ENCODE assay signal across 8 cellular contexts in the genomic region with DNA sequence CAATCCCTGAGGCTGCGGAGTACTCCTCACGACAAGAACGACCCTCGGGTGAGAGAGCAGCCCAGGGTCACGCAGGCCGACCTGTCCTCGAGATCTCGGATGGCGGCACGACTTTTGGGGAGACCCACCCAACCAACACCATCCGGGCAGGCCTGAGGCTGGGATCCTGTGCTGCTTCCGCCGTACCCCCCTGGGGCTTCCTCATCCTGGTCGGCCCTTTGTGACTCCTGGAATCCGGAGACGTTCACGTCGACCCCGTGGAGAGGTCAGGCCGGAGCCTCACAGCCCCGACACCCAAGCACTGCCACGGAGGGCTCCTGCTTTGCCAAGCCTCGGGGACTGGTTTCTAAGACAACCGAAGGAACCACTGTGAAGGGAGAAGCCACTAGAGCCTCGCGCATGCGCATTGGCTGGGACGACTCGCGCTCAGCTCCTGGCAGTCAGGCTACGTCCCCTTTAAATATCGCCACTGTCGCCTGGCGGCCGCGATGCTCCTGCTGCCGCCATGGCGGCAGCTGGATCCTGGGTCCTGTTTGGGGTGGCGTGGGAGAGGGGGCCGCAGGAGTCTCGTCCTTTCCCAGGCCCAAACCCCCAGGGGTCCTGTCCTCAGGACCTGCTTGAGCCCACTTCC.
A peak's percentile ranks its signal among the peaks of the same experiment; 100 is the strongest.
DNase-seq lines count a peak whose midpoint lies in the region; ATAC-seq, FAIRE-seq and TF ChIP-seq lines count a peak whose summit lies in the region.
"Not testable (repeated sequence)": the region's sequence is repeated elsewhere in the genome, so short reads cannot be mapped to it uniquely, and the experiment has no call there.

No MANE protein-coding gene starts in this region.

- H3K27ac ChIP-seq in A549; PC-3 (ENCODE audit: low read length); body of pancreas: not testable (repeated sequence)

- not testable (repeated sequence) for FAIRE-seq in A549 (lab: Jason Lieb, UNC)

- TF ChIP-seq POLR2A in A549 (IDR thresholded peaks at IDR 0.05; ENCODE audit: low read length); body of pancreas (IDR thresholded peaks at IDR 0.05): not testable (repeated sequence)

- DNase-seq in A549 (ENCODE audit: low read depth in 1 of 2, low spot score in 1 of 2); PC-3; body of pancreas; mucosa of descending colon: not testable (repeated sequence)

- not testable (repeated sequence) for H3F3A ChIP-seq in PC-3 (ENCODE audit: low read length, unreplicated experiment)

- peak; percentile 83 to 91 for ATAC-seq in A549
- ATAC-seq in GM19023 (IDR thresholded peaks at IDR 0.05; ENCODE audit: unreplicated experiment): peak; percentile 83
- peak; percentile 73 for ATAC-seq in GM21447 (IDR thresholded peaks at IDR 0.05; ENCODE audit: unreplicated experiment)
- ATAC-seq in HG02763 (IDR thresholded peaks at IDR 0.05; ENCODE audit: unreplicated experiment): peak; percentile 89
- peak; percentile 81 for ATAC-seq in HG03135 (IDR thresholded peaks at IDR 0.05; ENCODE audit: unreplicated experiment)
- peak; percentile 69 for ATAC-seq in PC-3
- ATAC-seq in body of pancreas: peak; percentile 89
- peak; percentile 94 for ATAC-seq in mucosa of descending colon

- not testable (repeated sequence) for H3K9me3 ChIP-seq in A549; PC-3 (ENCODE audit: low read length); body of pancreas; mucosa of descending colon

- CTCF ChIA-PET in A549 (lab: Yijun Ruan, JAX); PC-3 (lab: Charles Lee): not testable (repeated sequence)

- TF ChIP-seq CTCF in A549 (IDR thresholded peaks at IDR 0.05); PC-3 (conservative IDR thresholded peaks at IDR 0.05; ENCODE audit: low read depth, low read length); body of pancreas (IDR thresholded peaks at IDR 0.05); mucosa of descending colon (IDR thresholded peaks at IDR 0.05): not testable (repeated sequence)

- H3K27me3 ChIP-seq in PC-3 (ENCODE audit: low read length); body of pancreas: not testable (repeated sequence)

- H4K20me1 ChIP-seq in PC-3 (ENCODE audit: low read length): not testable (repeated sequence)

- H3K79me2 ChIP-seq in PC-3 (ENCODE audit: low read length): not testable (repeated sequence)

- H3K36me3 ChIP-seq in PC-3 (ENCODE audit: low read depth, low read length); body of pancreas (replicated peaks in 1 of 2; ENCODE audit: insufficient read depth in 1 of 2, low read depth in 2 of 2); mucosa of descending colon (ENCODE audit: low read depth): not testable (repeated sequence)

- not testable (repeated sequence) for BruUV-seq in PC-3 (replicated peaks; lab: Mats Ljungman, UMichigan)

- TF ChIP-seq RAD21 in A549 (conservative IDR thresholded peaks at IDR 0.05 in 1 of 2, IDR thresholded peaks at IDR 0.05 in 1 of 2): not testable (repeated sequence)

- not testable (repeated sequence) for TF ChIP-seq EP300 in A549 (IDR thresholded peaks at IDR 0.05)

- H2AFZ ChIP-seq in PC-3 (ENCODE audit: low read length): not testable (repeated sequence)

- H3K4me2 ChIP-seq in A549; PC-3 (ENCODE audit: low read length): not testable (repeated sequence)

- POLR2A ChIA-PET in A549 (lab: Yijun Ruan, JAX); PC-3 (lab: Charles Lee; ENCODE audit: unreplicated experiment): not testable (repeated sequence)

- H3K4me3 ChIP-seq in A549; PC-3 (ENCODE audit: low read length); body of pancreas; mucosa of descending colon: not testable (repeated sequence)

- not testable (repeated sequence) for H3K9ac ChIP-seq in PC-3 (ENCODE audit: low read length)

- H3K4me1 ChIP-seq in A549; PC-3 (ENCODE audit: insufficient read depth, low read length); body of pancreas; mucosa of descending colon (ENCODE audit: low read depth): not testable (repeated sequence)

- no CpG with 5 or more reads among the region's 41 CpGs for WGBS in A549 (ENCODE audit: missing lambda C conversion rate)
- WGBS in body of pancreas, 2 donors: no CpG with 5 or more reads among the region's 41 CpGs

- intact Hi-C loops in PC-3 (cut with micrococcal nuclease); body of pancreas (cut with DNase I); mucosa of descending colon (cut with DNase I, micrococcal nuclease): not testable (repeated sequence)

- H3K9me2 ChIP-seq in PC-3 (replicated peaks; ENCODE audit: low read length): not testable (repeated sequence)
